ENCODE assay signal across 18 cellular contexts in genomic region chr15:69553686-69554085, GRCh38.
DNase-seq lines count a peak whose midpoint lies in the region; TF ChIP-seq lines count a peak whose summit lies in the region.
"Had no signal": no experiment of that assay in that cellular context is flagged by ENCODE, and none has a peak within 500 bp of the region (broad histone marks: within the 10 kb centered on the region; RNA-seq: fewer than 3 reads in every experiment).

No MANE protein-coding gene starts in this region.

- H3K36me3 Mint-ChIP-seq in Caco-2 (ENCODE audit: insufficient read depth, unreplicated experiment) (no peaks in the 10 kb centered on the region), progenitor cell of endocrine pancreas (ENCODE audit: insufficient read depth) (peaks cover 14% of the 10 kb centered on the region), HFFc6 (ENCODE audit: low read depth) (peaks cover 16% of the 10 kb centered on the region)
- H3K36me3 Mint-ChIP-seq: CD8-positive, alpha-beta memory T cell had no signal

- CTCF ChIA-PET in Caco-2 (lab: Charles Lee): interaction anchor here (0.8 to 2.0 kb wide), 3 partner anchors 29 to 91 kb away, joined by 3 to 5 read pairs (median 4); no protein-coding TSS in a partner anchor

- POLR2A ChIA-PET in Caco-2 (lab: Charles Lee): interaction anchor here (1.0 to 1.1 kb wide), 2 partner anchors 23 to 91 kb away, joined by 3 read pairs; no protein-coding TSS in a partner anchor

- TF ChIP-seq CTCF in Caco-2 (IDR thresholded peaks at IDR 0.05; ENCODE audit: insufficient read depth in 1 of 2, low read depth in 1 of 2, low read length in 1 of 2, severe bottlenecking in 1 of 2, unreplicated experiment in 1 of 2) (no peak), colonic mucosa (IDR thresholded peaks at IDR 0.05) (no peak), progenitor cell of endocrine pancreas (IDR thresholded peaks at IDR 0.05; ENCODE audit: unreplicated experiment) (no peak), HFFc6 (IDR thresholded peaks at IDR 0.05) (no peak)

- H3K9ac ChIP-seq in colonic mucosa (ENCODE audit: low read depth in 2 of 2, low read length in 2 of 2): peak overlapping the region in 1 of 2 donors; percentile 48
- H3K9ac ChIP-seq: BLaER1 treated with 17β-estradiol and CSF1 and Interleukin-3, amounts not matched to agents 10 nM and 100 nM; KMS-11 had no signal

- peak overlapping the region; percentile 61 for H3K27ac Mint-ChIP-seq in Caco-2 (ENCODE audit: unreplicated experiment)
- H3K27ac Mint-ChIP-seq in progenitor cell of endocrine pancreas: peak overlapping the region; percentile 27
- no peak overlapping the region for H3K27ac Mint-ChIP-seq in HFFc6
- H3K27ac Mint-ChIP-seq: CD8-positive, alpha-beta memory T cell; T-helper 1 cell treated with Interleukin-12 subunit alpha and Interleukin-12 subunit beta and Interleukin-4 antibody, amounts not matched to agents 30 μg/mL and 1 μg/mL, for 36 hours had no signal

- H3K4me1 Mint-ChIP-seq in Caco-2 (ENCODE audit: low read depth, unreplicated experiment) (peaks cover 29% of the 10 kb centered on the region), progenitor cell of endocrine pancreas (ENCODE audit: low read depth) (peaks cover 56% of the 10 kb centered on the region), HFFc6 (ENCODE audit: low read depth) (peaks cover 30% of the 10 kb centered on the region)
- H3K4me1 Mint-ChIP-seq: CD8-positive, alpha-beta memory T cell had no signal

- no TSS peak for BruUV-seq in Caco-2 (replicated peaks; lab: Mats Ljungman, UMichigan)

- intact Hi-C loops in Caco-2 (cut with micrococcal nuclease; ENCODE audit: unreplicated experiment) (loop anchor here (1.0 kb wide), 4 partner anchors 9 to 545 kb away; no protein-coding TSS in a partner anchor), colonic mucosa (cut with DNase I) (no loop called here), head of caudate nucleus (cut with DNase I) (no loop called here)

- peaks cover 19% of the 10 kb centered on the region for H3K9me3 Mint-ChIP-seq in Caco-2 (ENCODE audit: unreplicated experiment)
- H3K9me3 Mint-ChIP-seq in progenitor cell of endocrine pancreas (ENCODE audit: low read depth): peaks cover 13% of the 10 kb centered on the region
- H3K9me3 Mint-ChIP-seq in HFFc6: peaks cover 22% of the 10 kb centered on the region

- H3K4me3 ChIP-seq in Caco-2 (ENCODE audit: low read depth, low read length) (no peak overlapping the region), colonic mucosa (no peak overlapping the region)
- H3K4me3 ChIP-seq: BLaER1 treated with 17β-estradiol and CSF1 and Interleukin-3, amounts not matched to agents 10 nM and 100 nM; SJSA1 had no signal

- H3K4me3 Mint-ChIP-seq in Caco-2 (ENCODE audit: unreplicated experiment) (no peak overlapping the region), progenitor cell of endocrine pancreas (ENCODE audit: low read depth) (no peak overlapping the region), HFFc6 (no peak overlapping the region)
- H3K4me3 Mint-ChIP-seq: CD8-positive, alpha-beta memory T cell; T-helper 1 cell treated with Interleukin-12 subunit alpha and Interleukin-12 subunit beta and Interleukin-4 antibody, amounts not matched to agents 30 μg/mL and 1 μg/mL, for 36 hours had no signal

- H3K27me3 Mint-ChIP-seq in Caco-2 (ENCODE audit: insufficient read depth, unreplicated experiment): peaks cover 9% of the 10 kb centered on the region
- H3K27me3 Mint-ChIP-seq in progenitor cell of endocrine pancreas: peaks cover 53% of the 10 kb centered on the region
- H3K27me3 Mint-ChIP-seq in HFFc6 (ENCODE audit: insufficient read depth): peaks cover 10% of the 10 kb centered on the region

- H3K36me3 ChIP-seq in Caco-2 (ENCODE audit: control insufficient read depth, insufficient read depth, low read length) (no peaks in the 10 kb centered on the region), colonic mucosa (no peaks in the 10 kb centered on the region)
- H3K36me3 ChIP-seq: BLaER1 treated with 17β-estradiol and CSF1 and Interleukin-3, amounts not matched to agents 10 nM and 100 nM; SJSA1 had no signal

- peaks cover 44% of the 10 kb centered on the region for H3K4me1 ChIP-seq in Caco-2
- H3K4me1 ChIP-seq in colonic mucosa: peaks cover 4% of the 10 kb centered on the region

- H3K27me3 ChIP-seq in Caco-2 (replicated peaks; ENCODE audit: control insufficient read depth, insufficient read depth, low read length): no peaks in the 10 kb centered on the region
- no peaks in the 10 kb centered on the region for H3K27me3 ChIP-seq in colonic mucosa
- H3K27me3 ChIP-seq: SJSA1 had no signal

- H3K9me3 ChIP-seq in Caco-2: peaks cover 29% of the 10 kb centered on the region
- H3K9me3 ChIP-seq in colonic mucosa: no peaks in the 10 kb centered on the region

- DNase-seq in Caco-2: no peak
- DNase-seq in HT-29 (ENCODE audit: low spot score): peak; percentile 54
- peak; percentile 49 for DNase-seq in colonic mucosa
- no peak for DNase-seq in progenitor cell of endocrine pancreas (ENCODE audit: low spot score, unreplicated experiment)
- DNase-seq in head of caudate nucleus: no peak
- no peak for DNase-seq in central memory CD4-positive, alpha-beta T cell
- DNase-seq in HFFc6: no peak
- DNase-seq: CD8-positive, alpha-beta memory T cell; EL; H7; IMR-90; NCI-H446 treated with DMSO at 0.1 percent for 48 hours; NK-92 treated with Interleukin-12 subunit alpha and Interleukin-12 subunit beta, amount 100 ng/mL, for 24 hours had no signal

- H3K27ac ChIP-seq in colonic mucosa: no peak overlapping the region
- H3K27ac ChIP-seq: BLaER1 treated with 17β-estradiol and CSF1 and Interleukin-3, amounts not matched to agents 10 nM and 100 nM; HL-60; KMS-11 had no signal

Comparison
In these comparisons a context has a peak if more than half of its experiments do, and no peak if none do; other contexts are left out.
1. DNase-seq: peak in HT-29 (single experiment) and colonic mucosa (single experiment); none in Caco-2 (0 of 2), progenitor cell of endocrine pancreas (single experiment), head of caudate nucleus (0 of 42), central memory CD4-positive, alpha-beta T cell (single experiment) and HFFc6 (single experiment).